20 cellular contexts compared by ENCODE assay signal in the genomic region with DNA sequence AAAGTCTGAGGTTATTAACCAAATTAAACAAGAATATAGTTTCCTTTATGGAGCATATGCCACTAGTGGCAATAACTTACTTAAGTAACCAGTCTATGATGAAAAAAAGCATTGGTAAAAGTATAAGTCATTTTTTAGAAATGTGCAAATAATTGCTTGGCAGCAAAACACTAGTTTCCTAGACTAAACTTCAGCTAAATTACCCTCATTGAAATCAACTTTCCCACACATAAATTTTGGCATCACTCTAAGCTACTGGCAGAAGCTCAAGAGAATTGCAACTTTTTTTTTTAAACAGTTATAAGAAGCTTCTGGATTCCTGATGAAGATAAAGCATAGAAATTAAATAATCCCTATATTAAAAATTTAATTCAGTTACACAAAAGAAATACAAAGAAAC. TPM values are rescaled to one million over a fixed set of nuclear protein-coding genes. Genes with fewer than 3 reads are reported as not detected.
A peak's percentile ranks its signal among the peaks of the same experiment; 100 is the strongest.
DNase-seq lines count a peak whose midpoint lies in the region; ATAC-seq and TF ChIP-seq lines count a peak whose summit lies in the region.
"Had no signal": no experiment of that assay in that cellular context is flagged by ENCODE, and none has a peak within 500 bp of the region (broad histone marks: within the 10 kb centered on the region; RNA-seq: fewer than 3 reads in every experiment).

No MANE protein-coding gene starts in this region.

- no peak overlapping the region for H3K4me3 ChIP-seq in Panc1 (ENCODE audit: low read depth in 2 of 2, low read length in 2 of 2)
- no peak overlapping the region for H3K4me3 ChIP-seq in fibroblast of mammary gland (ENCODE audit: control insufficient read depth, low read depth, low read length)
- H3K4me3 ChIP-seq in osteoblast (ENCODE audit: insufficient read depth, low read length), result no peak overlapping the region
- H3K4me3 ChIP-seq: MG63, thoracic aorta had no signal

- H3K4me2 ChIP-seq in osteoblast (ENCODE audit: insufficient read depth, low read length), result no peak overlapping the region

- peaks cover 2% of the 10 kb centered on the region for H3K79me2 ChIP-seq in osteoblast (ENCODE audit: insufficient read depth, low read length)

- TF ChIP-seq CTCF in Panc1 (IDR thresholded peaks at IDR 0.05) (no peak), fibroblast of mammary gland (conservative IDR thresholded peaks at IDR 0.05; ENCODE audit: control insufficient read depth, insufficient read depth, low read depth, low read length) (no peak), osteoblast (IDR thresholded peaks at IDR 0.05; ENCODE audit: extremely low read depth, low read depth, low read length) (no peak)

- H3K4me1 ChIP-seq in Panc1 (ENCODE audit: control insufficient read depth, insufficient read depth, low read length) (peaks cover 11% of the 10 kb centered on the region), osteoblast (ENCODE audit: insufficient read depth, low read length) (peaks cover 21% of the 10 kb centered on the region)

- CTCF ChIA-PET in Panc1 (lab: Charles Lee), result no interaction called here

- H3K27ac ChIP-seq in Panc1 (ENCODE audit: low read length) (peak overlapping the region; percentile 55; the same call in 1 of the 2 replicates), osteoblast (ENCODE audit: low read depth, low read length) (peak overlapping the region; percentile 46)

- intact Hi-C loops in Panc1 (cut with micrococcal nuclease; ENCODE audit: unreplicated experiment), result no loop called here

- H2AFZ ChIP-seq in osteoblast (ENCODE audit: low read length), result no peak overlapping the region

- DNase-seq in EH (ENCODE audit: low read depth) (peak; percentile 69), Panc1 (ENCODE audit: low read depth, low spot score) (no peak), fibroblast of mammary gland (ENCODE audit: low read depth) (peak; percentile 22), osteoblast (ENCODE audit: insufficient read length, low spot score, missing footprints) (no peak)
- DNase-seq in stimulated activated CD4-positive, alpha-beta T cell treated with anti-CD3 and anti-CD28 coated beads, Interleukin-2, amount 100 ng/mL, for 24 hours, result no peak
- DNase-seq in activated CD4-positive, alpha-beta T cell treated with anti-CD3 and anti-CD28 coated beads for 4 hours, result no peak
- no peak for DNase-seq in stimulated activated CD4-positive, alpha-beta T cell treated with anti-CD3 and anti-CD28 coated beads, Interleukin-4, amount 100 ng/mL, for 4 hours
- DNase-seq: activated B cell treated with CpG ODN at 0.5 μM for 24 hours; activated CD4-positive, alpha-beta memory T cell treated with anti-CD3 and anti-CD28 coated beads, Interleukin-2, amount 10 ng/mL, durations not matched to agents 7 days and 5 days; activated naive CD4-positive, alpha-beta T cell; activated T-cell treated with anti-CD3 and anti-CD28 coated beads, Interleukin-2, amount 50 U/mL, for 1 hour; endodermal cell; foreskin melanocyte; IMR-90; MG63; NCI-H187 treated with DMSO at 0.1 percent for 48 hours; NCI-H2227 treated with DMSO at 0.1 percent for 48 hours; retina; stimulated activated CD4-positive, alpha-beta T cell treated with anti-CD3 and anti-CD28 coated beads, Interleukin-12 subunit alpha, Interleukin-12 subunit beta, amount 100 ng/mL, for 4 hours had no signal

- H3K9me3 ChIP-seq in Panc1 (ENCODE audit: control insufficient read depth, insufficient read depth, low read depth, low read length) (no peaks in the 10 kb centered on the region), osteoblast (ENCODE audit: low read depth, low read length) (no peaks in the 10 kb centered on the region)
- H3K9me3 ChIP-seq: MG63, thoracic aorta had no signal

- ATAC-seq in Panc1, result no peak

- no peaks in the 10 kb centered on the region for H4K20me1 ChIP-seq in osteoblast (ENCODE audit: insufficient read depth, low read length)

- POLR2A ChIA-PET in Panc1 (lab: Charles Lee), result interaction anchor here (0.6 kb wide), 1 partner anchor 11 kb away, joined by 4 read pairs; no protein-coding TSS in a partner anchor

- in situ Hi-C loops in Panc1 (cut with HindIII; ENCODE audit: low pct_unique_long_range_greater_than_20kb, low sequenced_read_pairs), result no loop called here

- BruUV-seq in Panc1 (replicated peaks; lab: Mats Ljungman, UMichigan), result no TSS peak

- H3K36me3 ChIP-seq in Panc1 (ENCODE audit: control insufficient read depth, insufficient read depth, low read length), result peaks cover 6% of the 10 kb centered on the region; the same call in 1 of the 2 replicates
- H3K36me3 ChIP-seq in osteoblast (ENCODE audit: insufficient read depth, low read length), result peaks cover 8% of the 10 kb centered on the region
- H3K36me3 ChIP-seq: thoracic aorta had no signal

- H3K27me3 ChIP-seq in Panc1 (ENCODE audit: control insufficient read depth, insufficient read depth, low read length), result no peaks in the 10 kb centered on the region
- H3K27me3 ChIP-seq in osteoblast (ENCODE audit: insufficient read depth, low read length), result no peaks in the 10 kb centered on the region
- H3K27me3 ChIP-seq: MG63 had no signal

RNA-seq across cellular contexts. Expression of gene CCDC34, which starts 12.5 kb away (rescaled TPM):
- total RNA-seq in Panc1 (2021; ENCODE audit: unreplicated experiment) (28.3 TPM), osteoblast (3.6 and 5.9 TPM in 2 replicates)
- polyA plus RNA-seq in Panc1 (2012; ENCODE audit: insufficient read length), result 21.2 TPM

Comparison
In these comparisons a context has a peak if more than half of its experiments do, and no peak if none do; other contexts are left out.
1. DNase-seq: peak in EH (single experiment) and fibroblast of mammary gland (single experiment); none in Panc1 (single experiment), osteoblast (single experiment), stimulated activated CD4-positive, alpha-beta T cell treated with anti-CD3 and anti-CD28 coated beads, Interleukin-2, amount 100 ng/mL, for 24 hours (0 of 2), activated CD4-positive, alpha-beta T cell treated with anti-CD3 and anti-CD28 coated beads for 4 hours (0 of 2) and stimulated activated CD4-positive, alpha-beta T cell treated with anti-CD3 and anti-CD28 coated beads, Interleukin-4, amount 100 ng/mL, for 4 hours (0 of 2).